Comparison of ENCODE assay signal across 2 cellular contexts in genomic region chr7:2355079-2356008, GRCh38.
TF ChIP-seq lines count a peak whose summit lies in the region.

No MANE protein-coding gene starts in this region.

TF ChIP-seq in K562, 482 proteins besides CTCF, POLR2A, EP300 and RAD21 (continues in another document):
- no peak for TF ChIP-seq ARNT (IDR thresholded peaks at IDR 0.05)
- TF ChIP-seq MEF2A (IDR thresholded peaks at IDR 0.05; ENCODE audit: control insufficient read depth, low read depth, low read length): no peak
- no peak for TF ChIP-seq POLR2H (tag; IDR thresholded peaks at IDR 0.05; ENCODE audit: low read depth)
- no peak for TF ChIP-seq GTF2F1 (IDR thresholded peaks at IDR 0.05; ENCODE audit: low read depth, low read length)
- TF ChIP-seq KLF1 (tag; IDR thresholded peaks at IDR 0.05): no peak
- no peak for TF ChIP-seq SIN3B (IDR thresholded peaks at IDR 0.05; ENCODE audit: low read depth)
- TF ChIP-seq CBX1 (IDR thresholded peaks at IDR 0.05; ENCODE audit: low read depth): no peak
- TF ChIP-seq RBBP5 (IDR thresholded peaks at IDR 0.05; ENCODE audit: borderline replicate concordance, insufficient read depth, low read length, poor library complexity, severe bottlenecking): peak; percentile 75
- TF ChIP-seq CEBPB (tag; IDR thresholded peaks at IDR 0.05): no peak
- TF ChIP-seq BCLAF1 (IDR thresholded peaks at IDR 0.05; ENCODE audit: borderline replicate concordance in 1 of 2, control insufficient read depth in 1 of 2, low read depth in 2 of 2, low read length in 1 of 2): no peak
- no peak for TF ChIP-seq JUNB (CRISPR knock-in tag; conservative IDR thresholded peaks at IDR 0.05)
- no peak for TF ChIP-seq CBFA2T3 (IDR thresholded peaks at IDR 0.05)
- TF ChIP-seq ZNF644 (tag; IDR thresholded peaks at IDR 0.05; ENCODE audit: low read depth): no peak
- TF ChIP-seq SRSF3 (IDR thresholded peaks at IDR 0.05; ENCODE audit: insufficient read depth, low read length): peak; percentile 68; the same call in 1 of the 2 replicates
- TF ChIP-seq ZNF140 (CRISPR knock-in tag; IDR thresholded peaks at IDR 0.05): no peak
- TF ChIP-seq ZNF76 (CRISPR knock-in tag; IDR thresholded peaks at IDR 0.05; ENCODE audit: borderline replicate concordance): no peak
- TF ChIP-seq CREB3L1 (IDR thresholded peaks at IDR 0.05; ENCODE audit: borderline replicate concordance, low read depth): no peak
- TF ChIP-seq ZNF280B (CRISPR knock-in tag; IDR thresholded peaks at IDR 0.05): no peak
- TF ChIP-seq ZNF121 (CRISPR knock-in tag; conservative IDR thresholded peaks at IDR 0.05): no peak
- peak; percentile 16 for TF ChIP-seq KDM5B (IDR thresholded peaks at IDR 0.05; ENCODE audit: insufficient replicate concordance, low read depth, low read length)
- TF ChIP-seq MAFF (IDR thresholded peaks at IDR 0.05; ENCODE audit: low read length): no peak
- no peak for TF ChIP-seq NR1H2 (CRISPR knock-in tag; IDR thresholded peaks at IDR 0.05)
- TF ChIP-seq JUN (IDR thresholded peaks at IDR 0.05; ENCODE audit: borderline replicate concordance, low read depth, low read length): no peak
- TF ChIP-seq JUN (CRISPR knock-in tag; IDR thresholded peaks at IDR 0.05; ENCODE audit: borderline replicate concordance): no peak
- TF ChIP-seq SAFB (IDR thresholded peaks at IDR 0.05; ENCODE audit: borderline replicate concordance, low read depth, low read length): 0 out of 2 replicates have a peak, but pooled peaks have one; percentile 29
- no peak for TF ChIP-seq ZNF280A (IDR thresholded peaks at IDR 0.05; ENCODE audit: low read depth, partially characterized antibody)
- no peak for TF ChIP-seq FOXJ3 (CRISPR knock-in tag; IDR thresholded peaks at IDR 0.05)
- TF ChIP-seq FOXJ2 (tag; IDR thresholded peaks at IDR 0.05): no peak
- no peak for TF ChIP-seq ZNF24 (IDR thresholded peaks at IDR 0.05)
- no peak for TF ChIP-seq TARDBP (IDR thresholded peaks at IDR 0.05)
- TF ChIP-seq NFE2 (IDR thresholded peaks at IDR 0.05; ENCODE audit: low read depth): no peak
- TF ChIP-seq DPF2 (IDR thresholded peaks at IDR 0.05): no peak
- peak; percentile 80 for TF ChIP-seq POLR2G (IDR thresholded peaks at IDR 0.05; ENCODE audit: low read depth, low read length)
- TF ChIP-seq E2F3 (CRISPR knock-in tag; IDR thresholded peaks at IDR 0.05): no peak

TF ChIP-seq in liver, 16 proteins besides CTCF, POLR2A, EP300 and RAD21:
- TF ChIP-seq RXRA (IDR thresholded peaks at IDR 0.05): no peak
- TF ChIP-seq SP1 (IDR thresholded peaks at IDR 0.05): no peak
- TF ChIP-seq FOXA1 (IDR thresholded peaks at IDR 0.05): no peak
- no peak for TF ChIP-seq EGR1 (IDR thresholded peaks at IDR 0.05; ENCODE audit: low read depth in 2 of 2)
- no peak for TF ChIP-seq ZBTB33 (IDR thresholded peaks at IDR 0.05)
- TF ChIP-seq JUND (IDR thresholded peaks at IDR 0.05): no peak
- no peak for TF ChIP-seq NR2F2 (IDR thresholded peaks at IDR 0.05)
- no peak for TF ChIP-seq FOXA2 (IDR thresholded peaks at IDR 0.05)
- TF ChIP-seq YY1 (IDR thresholded peaks at IDR 0.05): no peak
- no peak for TF ChIP-seq HNF4G (IDR thresholded peaks at IDR 0.05)
- no peak for TF ChIP-seq HNF4A (conservative IDR thresholded peaks at IDR 0.05)
- TF ChIP-seq MAX (IDR thresholded peaks at IDR 0.05): no peak
- no peak for TF ChIP-seq REST (IDR thresholded peaks at IDR 0.05)
- TF ChIP-seq TAF1 (conservative IDR thresholded peaks at IDR 0.05): no peak
- TF ChIP-seq ATF3 (IDR thresholded peaks at IDR 0.05): no peak
- no peak for TF ChIP-seq GABPA (IDR thresholded peaks at IDR 0.05 in 1 of 2, conservative IDR thresholded peaks at IDR 0.05 in 1 of 2)
